Comparison of ENCODE assay signal across 15 cellular contexts in the genomic region with DNA sequence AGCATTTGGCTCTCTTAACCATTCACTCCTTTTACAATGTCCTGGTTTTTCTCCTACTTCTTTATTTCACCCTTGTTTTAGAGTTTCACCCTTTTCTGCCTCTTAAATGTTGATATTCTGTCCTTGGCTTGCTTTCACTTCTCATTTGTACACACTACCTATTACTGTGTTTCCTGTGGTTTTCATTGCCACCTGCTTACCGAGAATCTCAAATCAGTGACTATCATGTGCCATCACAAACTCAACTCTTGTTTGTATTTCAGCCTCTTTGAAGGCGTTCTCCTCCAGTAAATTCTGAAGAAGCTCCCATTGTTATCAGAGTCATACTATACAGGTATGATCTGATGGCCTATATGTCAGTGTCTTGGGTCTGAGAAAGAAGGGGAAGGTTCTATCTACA.
DNase-seq lines count a peak whose midpoint lies in the region; ATAC-seq and TF ChIP-seq lines count a peak whose summit lies in the region.
"Had no signal": no experiment of that assay in that cellular context is flagged by ENCODE, and none has a peak within 500 bp of the region (broad histone marks: within the 10 kb centered on the region; RNA-seq: fewer than 3 reads in every experiment).

No MANE protein-coding gene starts in this region.

- H3K4me3 ChIP-seq in GM12865 (ENCODE audit: low read depth, low read length): no peak overlapping the region
- H3K4me3 ChIP-seq: HAP-1, SJSA1, vagina had no signal

- ATAC-seq in GM19351 (IDR thresholded peaks at IDR 0.05; ENCODE audit: unreplicated experiment) (peak; percentile 97), HG02852 (IDR thresholded peaks at IDR 0.05; ENCODE audit: unreplicated experiment) (peak; percentile 73), HG03565 (IDR thresholded peaks at IDR 0.05; ENCODE audit: unreplicated experiment) (peak; percentile 88), HG03457 (IDR thresholded peaks at IDR 0.05; ENCODE audit: unreplicated experiment) (no peak)
- ATAC-seq: naive thymus-derived CD4-positive, alpha-beta T cell had no signal

- no peak for TF ChIP-seq CTCF in GM12865 (IDR thresholded peaks at IDR 0.05; ENCODE audit: insufficient read depth, low read depth, low read length, missing control alignments)

- DNase-seq in GM12865 (ENCODE audit: low read depth) (peak; percentile 34), NCI-H345 (lab: John Stamatoyannopoulos, UW) (no peak), HCEC 1CT (no peak), hippocampal formation (lab: John Stamatoyannopoulos, UW) (no peak)
- DNase-seq: activated naive CD8-positive, alpha-beta T cell treated with anti-CD3 and anti-CD28 coated beads, Interleukin-2, amount 10 ng/mL, durations not matched to agents 7 days and 5 days; caudate nucleus; naive thymus-derived CD4-positive, alpha-beta T cell; NCI-H2107 had no signal
